In the genomic region with DNA sequence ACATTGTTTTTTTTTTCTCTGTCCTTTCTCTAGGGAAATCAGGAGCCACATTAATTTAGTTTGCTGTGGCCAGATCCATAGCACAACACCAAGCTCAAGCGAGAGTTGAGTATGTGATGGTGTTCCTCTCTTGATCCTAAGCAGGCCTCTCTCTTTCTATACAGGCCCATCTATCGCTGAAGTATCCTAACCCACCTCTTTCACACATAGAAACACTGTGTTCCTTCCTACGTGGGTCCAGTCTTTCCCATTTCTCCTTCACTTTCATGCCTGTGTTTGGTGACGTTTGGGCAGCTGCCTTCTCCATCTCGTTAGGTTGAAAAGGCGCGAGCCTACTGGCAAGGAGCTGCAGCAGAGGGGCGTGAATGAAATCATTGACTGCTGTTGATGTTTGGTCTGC, we compare ENCODE assay signal across 13 cellular contexts. TPM values are rescaled to one million over a fixed set of nuclear protein-coding genes. Genes with fewer than 3 reads are reported as not detected.
DNase-seq lines count a peak whose midpoint lies in the region; ATAC-seq, FAIRE-seq and TF ChIP-seq lines count a peak whose summit lies in the region.
"Had no signal": no experiment of that assay in that cellular context is flagged by ENCODE, and none has a peak within 500 bp of the region (broad histone marks: within the 10 kb centered on the region; RNA-seq: fewer than 3 reads in every experiment).

No MANE protein-coding gene starts in this region.

- peaks cover 18 to 19% of the 10 kb centered on the region in 2 donors for H3K4me1 ChIP-seq in kidney (ENCODE audit: control insufficient read depth in 1 of 2, insufficient read depth in 1 of 2, low read depth in 1 of 2, low read length in 2 of 2)

- H3K36me3 ChIP-seq in SK-N-MC (ENCODE audit: insufficient read depth, low read length) (peaks cover 24% of the 10 kb centered on the region), kidney (ENCODE audit: control insufficient read depth in 1 of 2, insufficient read depth in 2 of 2, low read length in 2 of 2) (peaks cover 0 to 6% of the 10 kb centered on the region in 2 donors)

- H3K27me3 Mint-ChIP-seq in activated naive CD4-positive, alpha-beta T cell treated with anti-CD3 and anti-CD28 coated beads for 36 hours (ENCODE audit: low read depth) = no peaks in the 10 kb centered on the region
- H3K27me3 Mint-ChIP-seq in glutamatergic neuron (ENCODE audit: unreplicated experiment) = peaks cover 5% of the 10 kb centered on the region
- no peaks in the 10 kb centered on the region for H3K27me3 Mint-ChIP-seq in stimulated activated memory B cell treated with anti-CD40 and anti-IgM and Interleukin-4, amounts not matched to agents 10 μg/mL and 1 μg/mL and 100 μg/mL, for 72 hours

- CTCF ChIA-PET in activated naive CD4-positive, alpha-beta T cell treated with anti-CD3 and anti-CD28 coated beads for 36 hours (lab: Charles Lee) = interaction anchor here (1.2 to 1.4 kb wide), 3 partner anchors 28 to 66 kb away, joined by 3 to 4 read pairs (median 3); no protein-coding TSS in a partner anchor

- H3K4me3 ChIP-seq in SK-N-MC (no peak overlapping the region; the same call in 1 of the 2 replicates), kidney (ENCODE audit: low read length in 2 of 2) (no peak overlapping the region)
- H3K4me3 ChIP-seq: tibial artery had no signal

- H3K9ac ChIP-seq in SK-N-MC (ENCODE audit: insufficient read length) (no peak overlapping the region), kidney (ENCODE audit: low read length in 2 of 2) (no peak overlapping the region)

- H3K27ac ChIP-seq in SK-N-MC (peak overlapping the region; percentile 68; the same call in 1 of the 2 replicates), kidney (ENCODE audit: low read depth in 2 of 2, low read length in 2 of 2) (no peak overlapping the region)

- H3K36me3 Mint-ChIP-seq in activated naive CD4-positive, alpha-beta T cell treated with anti-CD3 and anti-CD28 coated beads for 36 hours (ENCODE audit: low read depth) = peaks cover 43% of the 10 kb centered on the region
- peaks cover 34 to 51% of the 10 kb centered on the region in 2 donors for H3K36me3 Mint-ChIP-seq in activated naive CD4-positive, alpha-beta T cell treated with anti-CD3 and anti-CD28 coated beads, Interleukin-2, amount 50 U/mL, for 72 hours
- peaks cover 4% of the 10 kb centered on the region for H3K36me3 Mint-ChIP-seq in glutamatergic neuron (ENCODE audit: unreplicated experiment)
- peaks cover 40% of the 10 kb centered on the region for H3K36me3 Mint-ChIP-seq in stimulated activated memory B cell treated with anti-CD40 and anti-IgM and Interleukin-4, amounts not matched to agents 10 μg/mL and 1 μg/mL and 100 μg/mL, for 72 hours

- H3K27ac Mint-ChIP-seq in activated naive CD4-positive, alpha-beta T cell treated with anti-CD3 and anti-CD28 coated beads for 36 hours = peak overlapping the region; percentile 95
- H3K27ac Mint-ChIP-seq in activated naive CD4-positive, alpha-beta T cell treated with anti-CD3 and anti-CD28 coated beads, Interleukin-2, amount 50 U/mL, for 72 hours = peak overlapping the region in 1 of 2 donors; percentile 92
- peak overlapping the region; percentile 42 for H3K27ac Mint-ChIP-seq in glutamatergic neuron (ENCODE audit: unreplicated experiment)
- H3K27ac Mint-ChIP-seq in stimulated activated memory B cell treated with anti-CD40 and anti-IgM and Interleukin-4, amounts not matched to agents 10 μg/mL and 1 μg/mL and 100 μg/mL, for 72 hours = peak overlapping the region; percentile 91

- H3K4me1 Mint-ChIP-seq in activated naive CD4-positive, alpha-beta T cell treated with anti-CD3 and anti-CD28 coated beads for 36 hours (ENCODE audit: low read depth) = peaks cover 63% of the 10 kb centered on the region
- peaks cover 31% of the 10 kb centered on the region for H3K4me1 Mint-ChIP-seq in glutamatergic neuron (ENCODE audit: low read depth, unreplicated experiment)
- H3K4me1 Mint-ChIP-seq in stimulated activated memory B cell treated with anti-CD40 and anti-IgM and Interleukin-4, amounts not matched to agents 10 μg/mL and 1 μg/mL and 100 μg/mL, for 72 hours = peaks cover 61% of the 10 kb centered on the region

- no peak for TF ChIP-seq CTCF in glutamatergic neuron (IDR thresholded peaks at IDR 0.05; ENCODE audit: partially characterized antibody, unreplicated experiment)
- no peak for TF ChIP-seq CTCF in kidney (IDR thresholded peaks at IDR 0.05; ENCODE audit: borderline replicate concordance, extremely low read depth, insufficient read depth)

- FAIRE-seq in kidney (lab: Jason Lieb, UNC) = no peak

- intact Hi-C loops in activated naive CD4-positive, alpha-beta T cell treated with anti-CD3 and anti-CD28 coated beads for 36 hours (cut with micrococcal nuclease) = loop anchor here (1.0 to 5.0 kb wide), 2 partner anchors 9 to 180 kb away; a partner anchor contains a TSS
- intact Hi-C loops in kidney (cut with DNase I) = no loop called here

- no peak for DNase-seq in activated naive CD4-positive, alpha-beta T cell treated with anti-CD3 and anti-CD28 coated beads for 36 hours
- no peak for DNase-seq in activated naive CD4-positive, alpha-beta T cell treated with anti-CD3 and anti-CD28 coated beads, Interleukin-2, amount 50 U/mL, for 72 hours (ENCODE audit: low spot score in 2 of 2)
- DNase-seq in SK-N-MC (ENCODE audit: low read depth, low spot score) = no peak
- DNase-seq in glutamatergic neuron = no peak
- no peak for DNase-seq in kidney
- DNase-seq in HUDEP-2 (lab: John Stamatoyannopoulos, UW; ENCODE audit: unreplicated experiment in 76 of 76) = no peak
- no peak for DNase-seq in Kasumi-1 (lab: John Stamatoyannopoulos, UW)
- DNase-seq: AML-193, NCI-H146, posterior cingulate gyrus, tibial artery had no signal

- no peak for ATAC-seq in activated naive CD4-positive, alpha-beta T cell treated with anti-CD3 and anti-CD28 coated beads, Interleukin-2, amount 50 U/mL, for 72 hours
- no peak for ATAC-seq in stimulated activated memory B cell treated with anti-CD40 and anti-IgM and Interleukin-4, amounts not matched to agents 10 μg/mL and 1 μg/mL and 100 μg/mL, for 72 hours

- no peaks in the 10 kb centered on the region for H3K9me3 Mint-ChIP-seq in activated naive CD4-positive, alpha-beta T cell treated with anti-CD3 and anti-CD28 coated beads for 36 hours
- H3K9me3 Mint-ChIP-seq in activated naive CD4-positive, alpha-beta T cell treated with anti-CD3 and anti-CD28 coated beads, Interleukin-2, amount 50 U/mL, for 72 hours = no peaks in the 10 kb centered on the region
- H3K9me3 Mint-ChIP-seq in glutamatergic neuron (ENCODE audit: unreplicated experiment) = peaks cover 12% of the 10 kb centered on the region
- H3K9me3 Mint-ChIP-seq in stimulated activated memory B cell treated with anti-CD40 and anti-IgM and Interleukin-4, amounts not matched to agents 10 μg/mL and 1 μg/mL and 100 μg/mL, for 72 hours = no peaks in the 10 kb centered on the region

- no peaks in the 10 kb centered on the region for H3K9me3 ChIP-seq in SK-N-MC (ENCODE audit: low read depth, low read length)
- no peaks in the 10 kb centered on the region for H3K9me3 ChIP-seq in kidney (ENCODE audit: control insufficient read depth in 1 of 2, low read length in 2 of 2)
- H3K9me3 ChIP-seq: tibial artery had no signal

- peak overlapping the region; percentile 89 for H3K4me3 Mint-ChIP-seq in activated naive CD4-positive, alpha-beta T cell treated with anti-CD3 and anti-CD28 coated beads for 36 hours
- peak overlapping the region; percentile 45 for H3K4me3 Mint-ChIP-seq in glutamatergic neuron (ENCODE audit: unreplicated experiment)
- H3K4me3 Mint-ChIP-seq in stimulated activated memory B cell treated with anti-CD40 and anti-IgM and Interleukin-4, amounts not matched to agents 10 μg/mL and 1 μg/mL and 100 μg/mL, for 72 hours = peak overlapping the region; percentile 93

RNA-seq across cellular contexts. Expression of a gene that starts 2.4 kb away (rescaled TPM):
- total RNA-seq in activated naive CD4-positive, alpha-beta T cell treated with anti-CD3 and anti-CD28 coated beads for 36 hours = 10 to 100 TPM; 77.8 to 80.7 TPM
- 100 to 1,000 TPM; 124 TPM for total RNA-seq in activated naive CD4-positive, alpha-beta T cell treated with anti-CD3 and anti-CD28 coated beads, Interleukin-2, amount 50 U/mL, for 72 hours
- total RNA-seq in glutamatergic neuron (ENCODE audit: unreplicated experiment) (30.6 TPM), kidney (91.8 TPM)
- polyA plus RNA-seq in kidney (ENCODE audit: insufficient read depth, low read depth, low replicate concordance) = 23.7 TPM

RNA-seq across cellular contexts. Expression of a gene that starts 20.4 kb away (rescaled TPM):
- total RNA-seq in activated naive CD4-positive, alpha-beta T cell treated with anti-CD3 and anti-CD28 coated beads for 36 hours = 100 to 1,000 TPM; 319 to 321 TPM
- total RNA-seq in activated naive CD4-positive, alpha-beta T cell treated with anti-CD3 and anti-CD28 coated beads, Interleukin-2, amount 50 U/mL, for 72 hours = 100 to 1,000 TPM; 236 to 246 TPM
- 187 TPM for total RNA-seq in glutamatergic neuron (ENCODE audit: unreplicated experiment)
- total RNA-seq in kidney = 172 TPM
- polyA plus RNA-seq in kidney (ENCODE audit: insufficient read depth, low read depth, low replicate concordance) = 114 TPM

RNA-seq across cellular contexts. Expression of a gene that starts 23.6 kb away (rescaled TPM):
- under 1 TPM in 1 of 2 experiments, not detected in 1; 0.17 TPM for total RNA-seq in activated naive CD4-positive, alpha-beta T cell treated with anti-CD3 and anti-CD28 coated beads for 36 hours
- 1 to 10 TPM in 1 of 2 donors, under 1 TPM in 1; 0.14 to 1.1 TPM for total RNA-seq in activated naive CD4-positive, alpha-beta T cell treated with anti-CD3 and anti-CD28 coated beads, Interleukin-2, amount 50 U/mL, for 72 hours
- total RNA-seq in glutamatergic neuron (ENCODE audit: unreplicated experiment) = 2.4 TPM
- 2.5 TPM for total RNA-seq in kidney
- 7.6 TPM for polyA plus RNA-seq in kidney (ENCODE audit: insufficient read depth, low read depth, low replicate concordance)
- total RNA-seq: HT1080 had no signal

RNA-seq across cellular contexts. Expression of a gene that starts 46.2 kb away (rescaled TPM):
- total RNA-seq in activated naive CD4-positive, alpha-beta T cell treated with anti-CD3 and anti-CD28 coated beads for 36 hours = not detected
- total RNA-seq in activated naive CD4-positive, alpha-beta T cell treated with anti-CD3 and anti-CD28 coated beads, Interleukin-2, amount 50 U/mL, for 72 hours = under 1 TPM in 1 of 2 donors, not detected in 1; 0.80 TPM
- total RNA-seq in glutamatergic neuron (ENCODE audit: unreplicated experiment) (not detected), kidney (0.76 TPM)
- polyA plus RNA-seq in kidney (ENCODE audit: insufficient read depth, low read depth, low replicate concordance) = not detected
